In the genomic region with DNA sequence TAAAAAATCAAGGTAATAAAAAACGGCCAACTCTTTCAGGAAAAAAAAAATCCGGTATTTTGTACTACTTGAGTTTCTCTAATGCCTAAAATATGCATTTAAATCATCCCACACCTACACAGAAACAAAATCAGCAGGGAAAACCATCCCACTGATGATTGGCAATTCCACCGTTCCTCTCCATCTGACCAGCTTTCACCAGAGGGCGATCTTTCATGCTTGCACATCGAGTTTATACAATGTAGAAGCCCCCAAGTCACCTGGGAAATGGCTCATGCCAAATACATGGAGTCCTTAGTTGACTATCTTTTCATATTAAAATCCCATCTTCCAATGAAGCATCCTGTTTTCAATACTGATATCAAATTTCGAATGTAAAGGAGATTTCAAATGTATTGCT, we compare ENCODE assay signal across 12 cellular contexts.
DNase-seq lines count a peak whose midpoint lies in the region; TF ChIP-seq lines count a peak whose summit lies in the region.
"Had no signal": no experiment of that assay in that cellular context is flagged by ENCODE, and none has a peak within 500 bp of the region (broad histone marks: within the 10 kb centered on the region; RNA-seq: fewer than 3 reads in every experiment).

No MANE protein-coding gene starts in this region.

- no peaks in the 10 kb centered on the region for H3K36me3 ChIP-seq in brain microvascular endothelial cell (replicated peaks)
- H3K36me3 ChIP-seq: heart left ventricle had no signal

- DNase-seq in EL (peak; percentile 0), HT-29 (ENCODE audit: low spot score) (peak; percentile 13), brain microvascular endothelial cell (no peak), myocyte (ENCODE audit: low read depth) (peak; percentile 9), medulla oblongata (ENCODE audit: extremely low spot score) (no peak), NCI-H1930 (lab: John Stamatoyannopoulos, UW) (no peak)
- DNase-seq in activated CD8-positive, alpha-beta memory T cell treated with anti-CD3 and anti-CD28 coated beads for 24 hours = no peak
- DNase-seq: activated naive CD8-positive, alpha-beta T cell treated with anti-CD3 and anti-CD28 coated beads, Interleukin-2, amount 50 U/mL, for 24 hours; effector memory CD8-positive, alpha-beta T cell; heart left ventricle; mesenchymal stem cell; T-helper 2 cell had no signal

- no peaks in the 10 kb centered on the region for H3K27me3 ChIP-seq in brain microvascular endothelial cell (replicated peaks)

- no peak overlapping the region for H3K27ac ChIP-seq in brain microvascular endothelial cell
- H3K27ac ChIP-seq: heart left ventricle had no signal

- TF ChIP-seq CTCF in brain microvascular endothelial cell (IDR thresholded peaks at IDR 0.05; ENCODE audit: low read depth, low read length, missing control alignments) = peak; percentile 56

- H3K4me3 ChIP-seq in brain microvascular endothelial cell (ENCODE audit: low read depth, low read length) = no peak overlapping the region
- H3K4me3 ChIP-seq: heart left ventricle had no signal

- in situ Hi-C loops in brain microvascular endothelial cell (cut with HindIII; ENCODE audit: low pct_ligation_motif_present, low sequenced_read_pairs) = no loop called here

Comparison
In these comparisons a context has a peak if more than half of its experiments do, and no peak if none do; other contexts are left out.
1. DNase-seq: peak in EL (single experiment), HT-29 (single experiment) and myocyte (single experiment); none in brain microvascular endothelial cell (single experiment), medulla oblongata (single experiment), NCI-H1930 (0 of 2) and activated CD8-positive, alpha-beta memory T cell treated with anti-CD3 and anti-CD28 coated beads for 24 hours (single experiment).